11 cellular contexts compared by ENCODE assay signal in genomic region chr22:30830907-30831306, GRCh38.
DNase-seq lines count a peak whose midpoint lies in the region; ATAC-seq and TF ChIP-seq lines count a peak whose summit lies in the region.
"Had no signal": no experiment of that assay in that cellular context is flagged by ENCODE, and none has a peak within 500 bp of the region (broad histone marks: within the 10 kb centered on the region; RNA-seq: fewer than 3 reads in every experiment).

No MANE protein-coding gene starts in this region.

- ATAC-seq in omental fat pad (ENCODE audit: low FRiP score) = peak; percentile 59
- no peak for ATAC-seq in HG03139 (IDR thresholded peaks at IDR 0.05; ENCODE audit: unreplicated experiment)
- ATAC-seq: activated T-helper 17 cell treated with anti-CD3 and anti-CD28 coated beads, Interleukin-2, amount 50 U/mL, for 72 hours had no signal

- no peaks in the 10 kb centered on the region for H3K36me3 ChIP-seq in CD8-positive, alpha-beta memory T cell (ENCODE audit: insufficient read depth, low read length)

- peak overlapping the region; percentile 100 for H3K27ac ChIP-seq in epithelial cell of prostate
- no peak overlapping the region for H3K27ac ChIP-seq in CD8-positive, alpha-beta memory T cell (ENCODE audit: low read depth, low read length)

- H3K36me3 Mint-ChIP-seq in CD8-positive, alpha-beta memory T cell = no peaks in the 10 kb centered on the region

- H3K4me3 Mint-ChIP-seq in CD8-positive, alpha-beta memory T cell = no peak overlapping the region
- H3K4me3 Mint-ChIP-seq: activated T-helper 17 cell treated with anti-CD3 and anti-CD28 coated beads, Interleukin-2, amount 50 U/mL, for 72 hours; T-helper 1 cell treated with Interleukin-12 subunit alpha and Interleukin-12 subunit beta and Interleukin-4 antibody, amounts not matched to agents 30 μg/mL and 1 μg/mL, for 36 hours had no signal

- no peaks in the 10 kb centered on the region for H3K27me3 ChIP-seq in CD8-positive, alpha-beta memory T cell (ENCODE audit: insufficient read depth, low read length, poor library complexity, severe bottlenecking)

- TF ChIP-seq CTCF in omental fat pad (IDR thresholded peaks at IDR 0.05) = no peak

- H3K9me3 ChIP-seq in CD8-positive, alpha-beta memory T cell (ENCODE audit: low read length) = no peaks in the 10 kb centered on the region

- H3K4me3 ChIP-seq in CD8-positive, alpha-beta memory T cell (ENCODE audit: low read length) = no peak overlapping the region

- H3K4me1 ChIP-seq in CD8-positive, alpha-beta memory T cell (ENCODE audit: insufficient read depth, low read length) = no peaks in the 10 kb centered on the region

- H3K4me1 Mint-ChIP-seq in CD8-positive, alpha-beta memory T cell = no peaks in the 10 kb centered on the region
- H3K4me1 Mint-ChIP-seq: activated T-helper 17 cell treated with anti-CD3 and anti-CD28 coated beads, Interleukin-2, amount 50 U/mL, for 72 hours had no signal

- no peak overlapping the region for H3K27ac Mint-ChIP-seq in CD8-positive, alpha-beta memory T cell
- H3K27ac Mint-ChIP-seq: activated T-helper 17 cell treated with anti-CD3 and anti-CD28 coated beads, Interleukin-2, amount 50 U/mL, for 72 hours; T-helper 1 cell treated with Interleukin-12 subunit alpha and Interleukin-12 subunit beta and Interleukin-4 antibody, amounts not matched to agents 30 μg/mL and 1 μg/mL, for 36 hours had no signal

- H3K9me3 Mint-ChIP-seq in CD8-positive, alpha-beta memory T cell = no peaks in the 10 kb centered on the region
- H3K9me3 Mint-ChIP-seq: activated T-helper 17 cell treated with anti-CD3 and anti-CD28 coated beads, Interleukin-2, amount 50 U/mL, for 72 hours; T-helper 1 cell treated with Interleukin-12 subunit alpha and Interleukin-12 subunit beta and Interleukin-4 antibody, amounts not matched to agents 30 μg/mL and 1 μg/mL, for 36 hours had no signal

- H3K27me3 Mint-ChIP-seq in CD8-positive, alpha-beta memory T cell = peaks cover 8 to 25% of the 10 kb centered on the region in 2 donors

- DNase-seq in EL (peak; percentile 97), NCI-H460 (ENCODE audit: extremely low read depth, low read depth) (peak; percentile 81), epithelial cell of prostate (ENCODE audit: low read depth, low spot score) (peak; percentile 97), omental fat pad (ENCODE audit: low spot score) (no peak), DMS114 treated with DMSO at 0.1 percent for 48 hours (lab: John Stamatoyannopoulos, UW; ENCODE audit: unreplicated experiment) (no peak)
- no peak for DNase-seq in CD8-positive, alpha-beta memory T cell
- no peak for DNase-seq in stimulated activated CD4-positive, alpha-beta T cell treated with anti-CD3 and anti-CD28 coated beads, Interleukin-1b, Interleukin-23, amount 100 ng/mL, for 48 hours
- DNase-seq: NCI-H2029 treated with DMSO at 0.1 percent for 48 hours had no signal

- POLR2A ChIA-PET in CD8-positive, alpha-beta memory T cell (lab: Charles Lee) = no interaction called here

- CTCF ChIA-PET in CD8-positive, alpha-beta memory T cell (lab: Charles Lee) = no interaction called here

Comparison
In these comparisons a context has a peak if more than half of its experiments do, and no peak if none do; other contexts are left out.
1. DNase-seq: peak in EL (single experiment), NCI-H460 (single experiment) and epithelial cell of prostate (single experiment); none in omental fat pad (single experiment), CD8-positive, alpha-beta memory T cell (0 of 5), DMS114 treated with DMSO at 0.1 percent for 48 hours (single experiment) and stimulated activated CD4-positive, alpha-beta T cell treated with anti-CD3 and anti-CD28 coated beads, Interleukin-1b, Interleukin-23, amount 100 ng/mL, for 48 hours (single experiment).